Comparison of ENCODE assay signal across 1 cellular context in genomic region chr1:3609016-3609768, GRCh38.
TF ChIP-seq lines count a peak whose summit lies in the region.

No MANE protein-coding gene starts in this region.

TF ChIP-seq in HepG2, 621 proteins besides CTCF, POLR2A, EP300 and RAD21:
- no peak for TF ChIP-seq CHCHD3 (CRISPR knock-in tag; IDR thresholded peaks at IDR 0.05)
- TF ChIP-seq ZSCAN12 (CRISPR knock-in tag; IDR thresholded peaks at IDR 0.05) = no peak
- no peak for TF ChIP-seq ZFP62 (CRISPR knock-in tag; IDR thresholded peaks at IDR 0.05)
- no peak for TF ChIP-seq HCFC1 (IDR thresholded peaks at IDR 0.05; ENCODE audit: low read depth, low read length)
- TF ChIP-seq BHLHE40 (IDR thresholded peaks at IDR 0.05; ENCODE audit: low read length) = 0 out of 2 replicates have a peak, but pooled peaks have one; percentile 16
